Comparison of ENCODE assay signal across 16 cellular contexts in the genomic region with DNA sequence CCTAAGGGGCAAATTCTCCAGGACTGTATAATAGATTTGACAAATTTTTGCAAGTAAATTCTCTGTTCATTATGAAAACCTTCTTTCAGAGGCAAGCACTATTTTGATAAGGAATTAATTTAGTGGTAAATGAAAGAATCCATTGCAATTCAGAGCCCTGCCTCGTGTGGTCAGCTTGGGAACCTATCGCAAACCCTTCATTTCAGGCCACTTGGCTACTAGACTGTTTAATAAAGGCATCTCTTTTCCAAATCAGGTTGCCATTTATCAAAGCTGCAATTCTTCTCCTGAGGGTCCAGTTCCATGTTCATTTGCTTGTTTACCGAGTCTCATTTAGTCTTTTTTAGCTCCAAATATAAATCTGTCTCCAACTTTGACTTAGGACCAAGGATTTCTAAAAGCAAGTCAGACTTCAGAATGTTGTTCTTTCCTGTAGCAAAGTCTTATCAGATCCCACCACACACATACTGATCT. TPM values are rescaled to one million over a fixed set of nuclear protein-coding genes. Genes with fewer than 3 reads are reported as not detected.
DNase-seq lines count a peak whose midpoint lies in the region; ATAC-seq, FAIRE-seq and TF ChIP-seq lines count a peak whose summit lies in the region.
"Had no signal": no experiment of that assay in that cellular context is flagged by ENCODE, and none has a peak within 500 bp of the region (broad histone marks: within the 10 kb centered on the region; RNA-seq: fewer than 3 reads in every experiment).

No MANE protein-coding gene starts in this region.

- no peak overlapping the region for H2BK15ac ChIP-seq in H9 (ENCODE audit: low read depth, low read length)

- H4K91ac ChIP-seq in H9 (ENCODE audit: insufficient read length, low read depth, low read length) = no peak overlapping the region

- no peaks in the 10 kb centered on the region for H3K79me1 ChIP-seq in H9 (ENCODE audit: insufficient read depth, low read depth, low read length, poor library complexity, severe bottlenecking)

- no peak overlapping the region for H3K23ac ChIP-seq in H9 (ENCODE audit: insufficient read length, low read depth, low read length)

- no peaks in the 10 kb centered on the region for H3K36me3 ChIP-seq in kidney (ENCODE audit: control insufficient read depth in 1 of 2, insufficient read depth in 2 of 2, low read length in 2 of 2)
- peaks cover 3% of the 10 kb centered on the region for H3K36me3 ChIP-seq in skeletal muscle satellite cell (ENCODE audit: insufficient read depth, low read length)

- H2BK20ac ChIP-seq in H9 (ENCODE audit: low read depth, low read length, poor library complexity, severe bottlenecking) = no peak overlapping the region

- no peak overlapping the region for H3K9ac ChIP-seq in H9 (ENCODE audit: extremely low read depth, insufficient read length, low read length)
- H3K9ac ChIP-seq in kidney (ENCODE audit: low read length in 2 of 2) = no peak overlapping the region
- H3K9ac ChIP-seq in skeletal muscle satellite cell (ENCODE audit: low read depth, low read length) = peak overlapping the region; percentile 44

- no peak overlapping the region for H2BK120ac ChIP-seq in H9 (ENCODE audit: low read depth, low read length, poor library complexity, severe bottlenecking)

- H3K4me2 ChIP-seq in H9 (ENCODE audit: insufficient read depth, insufficient read length, low read length) (no peak overlapping the region), skeletal muscle satellite cell (ENCODE audit: low read length) (peak overlapping the region; percentile 66)

- no peaks in the 10 kb centered on the region for H3K9me3 ChIP-seq in H9 (ENCODE audit: control insufficient read depth, low read depth, low read length)
- H3K9me3 ChIP-seq in kidney (ENCODE audit: control insufficient read depth in 1 of 2, low read length in 2 of 2) = peaks cover 0 to 7% of the 10 kb centered on the region in 2 donors
- H3K9me3 ChIP-seq in skeletal muscle satellite cell (replicated peaks; ENCODE audit: low read length) = no peaks in the 10 kb centered on the region

- H3K4me3 Mint-ChIP-seq in H9 = no peak overlapping the region

- no peaks in the 10 kb centered on the region for H3K23me2 ChIP-seq in H9 (ENCODE audit: insufficient read length, low read depth, low read length, poor library complexity, severe bottlenecking)

- peaks cover 0 to 8% (median 6%) of the 10 kb centered on the region in 3 experiments; a peak in 1 of 7 replicates for H3K36me3 Mint-ChIP-seq in H9 (ENCODE audit: insufficient read depth in 1 of 3, low read depth in 3 of 3)

- no peak overlapping the region for H3K4ac ChIP-seq in H9 (ENCODE audit: low read depth, low read length)

- H3T11ph ChIP-seq in H9 (ENCODE audit: low read length) = no peak overlapping the region

- intact Hi-C loops in kidney (cut with DNase I) = no loop called here

- H3K27me3 Mint-ChIP-seq in H9 (ENCODE audit: low read depth) = no peaks in the 10 kb centered on the region

- peaks cover 11 to 12% of the 10 kb centered on the region in 2 experiments; a peak in 4 of 5 replicates for H3K9me3 Mint-ChIP-seq in H9

- H4K8ac ChIP-seq in H9 (replicated peaks; ENCODE audit: insufficient read length, low read depth, low read length) = no peak overlapping the region

- no peak overlapping the region for H3K14ac ChIP-seq in H9 (ENCODE audit: insufficient read depth, low read length)

- H3K27ac Mint-ChIP-seq in H9 = no peak overlapping the region

- no peak overlapping the region for H3K18ac ChIP-seq in H9 (ENCODE audit: insufficient read length, low read depth, low read length)

- no peak for FAIRE-seq in kidney (lab: Jason Lieb, UNC)
- FAIRE-seq: K562 had no signal

- no peak overlapping the region for H2AFZ ChIP-seq in H9 (ENCODE audit: low read length)

- no peak overlapping the region for H4K5ac ChIP-seq in H9 (ENCODE audit: insufficient read length, low read depth, low read length)

- ATAC-seq in GM18520 (IDR thresholded peaks at IDR 0.05; ENCODE audit: unreplicated experiment) = no peak
- ATAC-seq: K562 had no signal

- in situ Hi-C loops in astrocyte of the spinal cord (cut with HindIII; ENCODE audit: low sequenced_read_pairs) = no loop called here

- H3K4me3 ChIP-seq in astrocyte of the spinal cord (ENCODE audit: low read depth, low read length) (no peak overlapping the region), kidney (ENCODE audit: low read length in 2 of 2) (peak overlapping the region; percentile 38 to 43), skeletal muscle satellite cell (ENCODE audit: low read length) (peak overlapping the region; percentile 30)
- H3K4me3 ChIP-seq: K562, lung had no signal

- H2BK5ac ChIP-seq in H9 (ENCODE audit: insufficient read length, low read length) = no peak overlapping the region

- no peak overlapping the region for H3K56ac ChIP-seq in H9 (ENCODE audit: insufficient read length, low read depth, low read length)

- no peaks in the 10 kb centered on the region for H3K4me1 Mint-ChIP-seq in H9

- no peak overlapping the region for H2BK12ac ChIP-seq in H9 (ENCODE audit: insufficient read length, low read depth, low read length)

- H3K79me2 ChIP-seq in H9 (ENCODE audit: insufficient read depth, low read length) = no peaks in the 10 kb centered on the region

- no peak overlapping the region for H3K27ac ChIP-seq in H9 (ENCODE audit: insufficient read length, low read depth, low read length)
- peak overlapping the region; percentile 28 to 68 for H3K27ac ChIP-seq in kidney (ENCODE audit: low read depth in 2 of 2, low read length in 2 of 2)

- no CpG with 5 or more reads among the region's 3 CpGs for WGBS in H9 (ENCODE audit: extremely low coverage, insufficient read length, low lambda C conversion rate)

- H4K20me1 ChIP-seq in H9 (ENCODE audit: control insufficient read depth, insufficient read depth, insufficient read length) = no peaks in the 10 kb centered on the region

- no peak overlapping the region for H2AK5ac ChIP-seq in H9 (ENCODE audit: insufficient read length, low read length)

- H3K4me1 ChIP-seq in H9 (ENCODE audit: insufficient read depth, low read length) (no peaks in the 10 kb centered on the region), kidney (ENCODE audit: control insufficient read depth in 1 of 2, insufficient read depth in 1 of 2, low read depth in 1 of 2, low read length in 2 of 2) (peaks cover 18 to 45% of the 10 kb centered on the region in 2 donors), skeletal muscle satellite cell (ENCODE audit: control insufficient read depth, insufficient read depth, low read length) (peaks cover 56% of the 10 kb centered on the region)

- TF ChIP-seq CTCF in H9 (conservative IDR thresholded peaks at IDR 0.05) (peak; percentile 44), astrocyte of the spinal cord (IDR thresholded peaks at IDR 0.05; ENCODE audit: low read depth, low read length) (peak; percentile 23), kidney (IDR thresholded peaks at IDR 0.05; ENCODE audit: borderline replicate concordance, extremely low read depth, insufficient read depth) (peak; percentile 4)

- no peak for DNase-seq in H9
- no peak for DNase-seq in astrocyte of the spinal cord (ENCODE audit: low read depth, low spot score)
- no peak for DNase-seq in kidney
- no peak for DNase-seq in NCI-H82 (lab: John Stamatoyannopoulos, UW)
- no peak for DNase-seq in stimulated activated CD4-positive, alpha-beta T cell treated with anti-CD3 and anti-CD28 coated beads, Interleukin-4, amount 100 ng/mL, for 4 hours
- DNase-seq in UCSD-AML1 (lab: John Stamatoyannopoulos, UW; ENCODE audit: unreplicated experiment) = no peak
- DNase-seq: activated CD8-positive, alpha-beta memory T cell treated with anti-CD3 and anti-CD28 coated beads, Interleukin-2, amount 50 U/mL, for 4 hours; amygdala; NCI-H187; retina; T-helper 9 cell had no signal

- H3K27me3 ChIP-seq in H9 (ENCODE audit: insufficient read depth, low read length) (no peaks in the 10 kb centered on the region), skeletal muscle satellite cell (ENCODE audit: control insufficient read depth, insufficient read depth, low read length) (no peaks in the 10 kb centered on the region)

RNA-seq across cellular contexts. Expression of gene PPP1R3C, which starts 28.4 kb away (rescaled TPM):
- total RNA-seq in H9 (2021) (1.1 and 1.2 TPM in 2 replicates), kidney (20.3 TPM)
- 13.6 TPM for polyA plus RNA-seq in kidney (ENCODE audit: insufficient read depth, low read depth, low replicate concordance)
- 29.4 and 41.3 TPM in 2 replicates for total RNA-seq in skeletal muscle satellite cell (2012; rRNA removed)
- total RNA-seq: OCI-LY7 had no signal
